Comparison of ENCODE assay signal across 1 cellular context in the genomic region with DNA sequence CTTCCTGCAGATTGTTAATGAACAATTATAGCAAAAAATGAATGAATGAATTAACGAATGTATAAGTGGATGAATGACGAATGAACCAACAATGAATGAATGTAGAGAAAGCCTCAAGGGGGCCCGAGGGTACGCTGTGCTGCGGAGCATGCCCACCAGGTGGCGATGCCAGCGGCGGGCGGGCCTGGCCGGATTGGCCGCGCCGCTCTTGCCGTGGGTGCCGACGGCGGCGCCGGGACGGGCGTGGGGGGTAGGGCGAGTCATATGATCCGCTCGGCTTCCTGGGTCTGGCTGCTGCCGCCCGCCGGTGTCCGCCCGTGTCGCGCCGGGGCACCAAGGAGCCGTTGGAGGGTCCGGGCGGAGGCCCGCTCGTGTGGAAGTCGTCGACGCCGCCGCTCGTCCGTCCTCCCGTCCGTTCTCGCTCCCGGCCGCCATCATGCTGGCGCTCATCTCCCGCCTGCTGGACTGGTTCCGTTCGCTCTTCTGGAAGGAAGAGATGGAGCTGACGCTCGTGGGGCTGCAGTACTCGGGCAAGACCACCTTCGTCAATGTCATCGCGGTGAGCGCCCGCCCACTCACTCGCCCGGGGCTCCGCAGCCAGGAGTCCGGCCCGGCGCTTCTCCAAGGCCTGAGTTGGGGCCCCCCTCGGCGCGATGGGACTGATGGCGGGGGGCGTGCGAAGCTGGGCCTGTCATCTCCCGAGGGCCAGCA.
TF ChIP-seq lines count a peak whose summit lies in the region.

A gene (plus strand): TSS at position 263 of the 711 bp plus-strand sequence. CDS start 174 bp downstream, at position 437.

TF ChIP-seq in HepG2, 621 proteins besides CTCF, POLR2A, EP300 and RAD21 (continued from another document and continues in another):
- TF ChIP-seq ZFP62 (CRISPR knock-in tag; IDR thresholded peaks at IDR 0.05) (peak; percentile 58; the same call in 1 of the 2 replicates), ZNF703 (CRISPR knock-in tag; IDR thresholded peaks at IDR 0.05; ENCODE audit: borderline replicate concordance) (no peak), ZNF10 (CRISPR knock-in tag; IDR thresholded peaks at IDR 0.05; ENCODE audit: borderline replicate concordance, low read depth) (no peak), SSRP1 (CRISPR knock-in tag; IDR thresholded peaks at IDR 0.05) (no peak), ZNF34 (CRISPR knock-in tag; IDR thresholded peaks at IDR 0.05; ENCODE audit: borderline replicate concordance) (no peak), RFXAP (CRISPR knock-in tag; IDR thresholded peaks at IDR 0.05; ENCODE audit: borderline replicate concordance) (peak; percentile 75), ZBTB21 (CRISPR knock-in tag; IDR thresholded peaks at IDR 0.05) (no peak), PLRG1 (conservative IDR thresholded peaks at IDR 0.05) (no peak), HNRNPLL (IDR thresholded peaks at IDR 0.05; ENCODE audit: low read depth, low read length, poor library complexity, severe bottlenecking) (peak; percentile 62), TBX3 (IDR thresholded peaks at IDR 0.05; ENCODE audit: borderline replicate concordance) (no peak; the same call in 1 of the 2 replicates), HES4 (CRISPR knock-in tag; IDR thresholded peaks at IDR 0.05; ENCODE audit: borderline replicate concordance) (peak; percentile 70; the same call in 1 of the 2 replicates), HOXA3 (CRISPR knock-in tag; IDR thresholded peaks at IDR 0.05) (peak; percentile 93), XBP1 (CRISPR knock-in tag; IDR thresholded peaks at IDR 0.05) (no peak), DNMT1 (CRISPR knock-in tag; IDR thresholded peaks at IDR 0.05) (peak; percentile 47; the same call in 1 of the 2 replicates), ZNF460 (CRISPR knock-in tag; IDR thresholded peaks at IDR 0.05; ENCODE audit: borderline replicate concordance) (no peak), MBNL3 (CRISPR knock-in tag; conservative IDR thresholded peaks at IDR 0.05) (no peak), MXI1 (IDR thresholded peaks at IDR 0.05; ENCODE audit: borderline replicate concordance, low read depth, low read length) (peak; percentile 75; the same call in 1 of the 3 replicates), CEBPG (CRISPR knock-in tag; IDR thresholded peaks at IDR 0.05) (peak; percentile 49), FOSL2 (CRISPR knock-in tag; IDR thresholded peaks at IDR 0.05) (peak; percentile 58; the same call in 1 of the 2 replicates), SNRNP70 (IDR thresholded peaks at IDR 0.05; ENCODE audit: low read depth, low read length) (no peak), ZNF331 (CRISPR knock-in tag; IDR thresholded peaks at IDR 0.05) (peak; percentile 90), NFKBIZ (CRISPR knock-in tag; IDR thresholded peaks at IDR 0.05) (no peak), ZFX (CRISPR knock-in tag; IDR thresholded peaks at IDR 0.05; ENCODE audit: low read depth) (peak; percentile 69; the same call in 1 of the 2 replicates), ZNF891 (CRISPR knock-in tag; IDR thresholded peaks at IDR 0.05) (no peak; the same call in 1 of the 2 replicates), IRF2 (CRISPR knock-in tag; IDR thresholded peaks at IDR 0.05) (peak; percentile 91; the same call in 1 of the 2 replicates), ZNF251 (CRISPR knock-in tag; IDR thresholded peaks at IDR 0.05) (no peak), RARA (CRISPR knock-in tag; IDR thresholded peaks at IDR 0.05) (peak; percentile 56; the same call in 1 of the 2 replicates), ZNF777 (CRISPR knock-in tag; IDR thresholded peaks at IDR 0.05) (peak; percentile 50; the same call in 1 of the 2 replicates), ZNF841 (CRISPR knock-in tag; IDR thresholded peaks at IDR 0.05; ENCODE audit: borderline replicate concordance) (no peak), ZMYM3 (CRISPR knock-in tag; IDR thresholded peaks at IDR 0.05) (no peak), HIVEP1 (CRISPR knock-in tag; IDR thresholded peaks at IDR 0.05) (peak; percentile 84), SMYD3 (CRISPR knock-in tag; IDR thresholded peaks at IDR 0.05) (0 out of 2 replicates have a peak, but pooled peaks have one; percentile 53), POLR2G (IDR thresholded peaks at IDR 0.05; ENCODE audit: low read depth, low read length) (peak; percentile 87), RAD51 (IDR thresholded peaks at IDR 0.05; ENCODE audit: borderline replicate concordance) (no peak), ZMYM2 (CRISPR knock-in tag; IDR thresholded peaks at IDR 0.05) (no peak), ZNF20 (CRISPR knock-in tag; IDR thresholded peaks at IDR 0.05) (0 out of 2 replicates have a peak, but pooled peaks have one; percentile 77), NFATC3 (CRISPR knock-in tag; IDR thresholded peaks at IDR 0.05) (no peak), ZNF720 (CRISPR knock-in tag; IDR thresholded peaks at IDR 0.05) (no peak), ZNF768 (CRISPR knock-in tag; IDR thresholded peaks at IDR 0.05) (peak; percentile 16; the same call in 1 of the 2 replicates), ZNF572 (CRISPR knock-in tag; IDR thresholded peaks at IDR 0.05) (no peak), FOSL1 (CRISPR knock-in tag; IDR thresholded peaks at IDR 0.05; ENCODE audit: borderline replicate concordance) (no peak)
- TF ChIP-seq, protein P1, sequence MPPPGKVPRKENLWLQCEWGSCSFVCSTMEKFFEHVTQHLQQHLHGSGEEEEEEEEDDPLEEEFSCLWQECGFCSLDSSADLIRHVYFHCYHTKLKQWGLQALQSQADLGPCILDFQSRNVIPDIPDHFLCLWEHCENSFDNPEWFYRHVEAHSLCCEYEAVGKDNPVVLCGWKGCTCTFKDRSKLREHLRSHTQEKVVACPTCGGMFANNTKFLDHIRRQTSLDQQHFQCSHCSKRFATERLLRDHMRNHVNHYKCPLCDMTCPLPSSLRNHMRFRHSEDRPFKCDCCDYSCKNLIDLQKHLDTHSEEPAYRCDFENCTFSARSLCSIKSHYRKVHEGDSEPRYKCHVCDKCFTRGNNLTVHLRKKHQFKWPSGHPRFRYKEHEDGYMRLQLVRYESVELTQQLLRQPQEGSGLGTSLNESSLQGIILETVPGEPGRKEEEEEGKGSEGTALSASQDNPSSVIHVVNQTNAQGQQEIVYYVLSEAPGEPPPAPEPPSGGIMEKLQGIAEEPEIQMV (CRISPR knock-in tag; IDR thresholded peaks at IDR 0.05; ENCODE audit: low read depth), result no peak; the same call in 1 of the 2 replicates
- TF ChIP-seq, protein P2, sequence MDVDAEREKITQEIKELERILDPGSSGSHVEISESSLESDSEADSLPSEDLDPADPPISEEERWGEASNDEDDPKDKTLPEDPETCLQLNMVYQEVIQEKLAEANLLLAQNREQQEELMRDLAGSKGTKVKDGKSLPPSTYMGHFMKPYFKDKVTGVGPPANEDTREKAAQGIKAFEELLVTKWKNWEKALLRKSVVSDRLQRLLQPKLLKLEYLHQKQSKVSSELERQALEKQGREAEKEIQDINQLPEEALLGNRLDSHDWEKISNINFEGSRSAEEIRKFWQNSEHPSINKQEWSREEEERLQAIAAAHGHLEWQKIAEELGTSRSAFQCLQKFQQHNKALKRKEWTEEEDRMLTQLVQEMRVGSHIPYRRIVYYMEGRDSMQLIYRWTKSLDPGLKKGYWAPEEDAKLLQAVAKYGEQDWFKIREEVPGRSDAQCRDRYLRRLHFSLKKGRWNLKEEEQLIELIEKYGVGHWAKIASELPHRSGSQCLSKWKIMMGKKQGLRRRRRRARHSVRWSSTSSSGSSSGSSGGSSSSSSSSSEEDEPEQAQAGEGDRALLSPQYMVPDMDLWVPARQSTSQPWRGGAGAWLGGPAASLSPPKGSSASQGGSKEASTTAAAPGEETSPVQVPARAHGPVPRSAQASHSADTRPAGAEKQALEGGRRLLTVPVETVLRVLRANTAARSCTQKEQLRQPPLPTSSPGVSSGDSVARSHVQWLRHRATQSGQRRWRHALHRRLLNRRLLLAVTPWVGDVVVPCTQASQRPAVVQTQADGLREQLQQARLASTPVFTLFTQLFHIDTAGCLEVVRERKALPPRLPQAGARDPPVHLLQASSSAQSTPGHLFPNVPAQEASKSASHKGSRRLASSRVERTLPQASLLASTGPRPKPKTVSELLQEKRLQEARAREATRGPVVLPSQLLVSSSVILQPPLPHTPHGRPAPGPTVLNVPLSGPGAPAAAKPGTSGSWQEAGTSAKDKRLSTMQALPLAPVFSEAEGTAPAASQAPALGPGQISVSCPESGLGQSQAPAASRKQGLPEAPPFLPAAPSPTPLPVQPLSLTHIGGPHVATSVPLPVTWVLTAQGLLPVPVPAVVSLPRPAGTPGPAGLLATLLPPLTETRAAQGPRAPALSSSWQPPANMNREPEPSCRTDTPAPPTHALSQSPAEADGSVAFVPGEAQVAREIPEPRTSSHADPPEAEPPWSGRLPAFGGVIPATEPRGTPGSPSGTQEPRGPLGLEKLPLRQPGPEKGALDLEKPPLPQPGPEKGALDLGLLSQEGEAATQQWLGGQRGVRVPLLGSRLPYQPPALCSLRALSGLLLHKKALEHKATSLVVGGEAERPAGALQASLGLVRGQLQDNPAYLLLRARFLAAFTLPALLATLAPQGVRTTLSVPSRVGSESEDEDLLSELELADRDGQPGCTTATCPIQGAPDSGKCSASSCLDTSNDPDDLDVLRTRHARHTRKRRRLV (CRISPR knock-in tag; IDR thresholded peaks at IDR 0.05), result peak; percentile 55; the same call in 1 of the 2 replicates
- TF ChIP-seq, protein P3, sequence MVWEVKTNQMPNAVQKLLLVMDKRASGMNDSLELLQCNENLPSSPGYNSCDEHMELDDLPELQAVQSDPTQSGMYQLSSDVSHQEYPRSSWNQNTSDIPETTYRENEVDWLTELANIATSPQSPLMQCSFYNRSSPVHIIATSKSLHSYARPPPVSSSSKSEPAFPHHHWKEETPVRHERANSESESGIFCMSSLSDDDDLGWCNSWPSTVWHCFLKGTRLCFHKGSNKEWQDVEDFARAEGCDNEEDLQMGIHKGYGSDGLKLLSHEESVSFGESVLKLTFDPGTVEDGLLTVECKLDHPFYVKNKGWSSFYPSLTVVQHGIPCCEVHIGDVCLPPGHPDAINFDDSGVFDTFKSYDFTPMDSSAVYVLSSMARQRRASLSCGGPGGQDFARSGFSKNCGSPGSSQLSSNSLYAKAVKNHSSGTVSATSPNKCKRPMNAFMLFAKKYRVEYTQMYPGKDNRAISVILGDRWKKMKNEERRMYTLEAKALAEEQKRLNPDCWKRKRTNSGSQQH (CRISPR knock-in tag; IDR thresholded peaks at IDR 0.05; ENCODE audit: low read depth), result peak; percentile 87
- TF ChIP-seq, protein P4, sequence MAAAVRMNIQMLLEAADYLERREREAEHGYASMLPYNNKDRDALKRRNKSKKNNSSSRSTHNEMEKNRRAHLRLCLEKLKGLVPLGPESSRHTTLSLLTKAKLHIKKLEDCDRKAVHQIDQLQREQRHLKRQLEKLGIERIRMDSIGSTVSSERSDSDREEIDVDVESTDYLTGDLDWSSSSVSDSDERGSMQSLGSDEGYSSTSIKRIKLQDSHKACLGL (CRISPR knock-in tag; IDR thresholded peaks at IDR 0.05), result peak; percentile 91
- TF ChIP-seq, protein P5, sequence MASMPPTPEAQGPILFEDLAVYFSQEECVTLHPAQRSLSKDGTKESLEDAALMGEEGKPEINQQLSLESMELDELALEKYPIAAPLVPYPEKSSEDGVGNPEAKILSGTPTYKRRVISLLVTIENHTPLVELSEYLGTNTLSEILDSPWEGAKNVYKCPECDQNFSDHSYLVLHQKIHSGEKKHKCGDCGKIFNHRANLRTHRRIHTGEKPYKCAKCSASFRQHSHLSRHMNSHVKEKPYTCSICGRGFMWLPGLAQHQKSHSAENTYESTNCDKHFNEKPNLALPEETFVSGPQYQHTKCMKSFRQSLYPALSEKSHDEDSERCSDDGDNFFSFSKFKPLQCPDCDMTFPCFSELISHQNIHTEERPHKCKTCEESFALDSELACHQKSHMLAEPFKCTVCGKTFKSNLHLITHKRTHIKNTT (CRISPR knock-in tag; IDR thresholded peaks at IDR 0.05), result no peak
- TF ChIP-seq, protein P6, sequence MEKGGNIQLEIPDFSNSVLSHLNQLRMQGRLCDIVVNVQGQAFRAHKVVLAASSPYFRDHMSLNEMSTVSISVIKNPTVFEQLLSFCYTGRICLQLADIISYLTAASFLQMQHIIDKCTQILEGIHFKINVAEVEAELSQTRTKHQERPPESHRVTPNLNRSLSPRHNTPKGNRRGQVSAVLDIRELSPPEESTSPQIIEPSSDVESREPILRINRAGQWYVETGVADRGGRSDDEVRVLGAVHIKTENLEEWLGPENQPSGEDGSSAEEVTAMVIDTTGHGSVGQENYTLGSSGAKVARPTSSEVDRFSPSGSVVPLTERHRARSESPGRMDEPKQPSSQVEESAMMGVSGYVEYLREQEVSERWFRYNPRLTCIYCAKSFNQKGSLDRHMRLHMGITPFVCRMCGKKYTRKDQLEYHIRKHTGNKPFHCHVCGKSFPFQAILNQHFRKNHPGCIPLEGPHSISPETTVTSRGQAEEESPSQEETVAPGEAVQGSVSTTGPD (CRISPR knock-in tag; IDR thresholded peaks at IDR 0.05), result no peak
- TF ChIP-seq, protein P7, sequence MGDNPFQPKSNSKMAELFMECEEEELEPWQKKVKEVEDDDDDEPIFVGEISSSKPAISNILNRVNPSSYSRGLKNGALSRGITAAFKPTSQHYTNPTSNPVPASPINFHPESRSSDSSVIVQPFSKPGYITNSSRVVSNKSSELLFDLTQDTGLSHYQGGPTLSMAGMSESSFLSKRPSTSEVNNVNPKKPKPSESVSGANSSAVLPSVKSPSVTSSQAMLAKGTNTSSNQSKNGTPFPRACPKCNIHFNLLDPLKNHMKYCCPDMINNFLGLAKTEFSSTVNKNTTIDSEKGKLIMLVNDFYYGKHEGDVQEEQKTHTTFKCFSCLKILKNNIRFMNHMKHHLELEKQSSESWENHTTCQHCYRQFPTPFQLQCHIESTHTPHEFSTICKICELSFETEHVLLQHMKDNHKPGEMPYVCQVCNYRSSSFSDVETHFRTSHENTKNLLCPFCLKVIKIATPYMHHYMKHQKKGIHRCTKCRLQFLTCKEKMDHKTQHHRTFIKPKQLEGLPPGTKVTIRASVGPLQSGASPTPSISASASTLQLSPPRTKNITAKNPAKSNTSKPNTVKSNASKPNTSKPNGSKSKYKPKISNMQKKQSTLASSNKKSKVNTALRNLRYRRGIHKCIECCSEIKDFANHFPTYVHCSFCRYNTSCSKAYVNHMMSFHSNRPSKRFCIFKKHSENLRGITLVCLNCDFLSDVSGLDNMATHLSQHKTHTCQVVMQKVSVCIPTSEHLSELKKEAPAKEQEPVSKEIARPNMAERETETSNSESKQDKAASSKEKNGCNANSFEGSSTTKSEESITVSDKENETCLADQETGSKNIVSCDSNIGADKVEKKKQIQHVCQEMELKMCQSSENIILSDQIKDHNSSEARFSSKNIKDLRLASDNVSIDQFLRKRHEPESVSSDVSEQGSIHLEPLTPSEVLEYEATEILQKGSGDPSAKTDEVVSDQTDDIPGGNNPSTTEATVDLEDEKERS (CRISPR knock-in tag; IDR thresholded peaks at IDR 0.05), result no peak
- TF ChIP-seq, protein P8, sequence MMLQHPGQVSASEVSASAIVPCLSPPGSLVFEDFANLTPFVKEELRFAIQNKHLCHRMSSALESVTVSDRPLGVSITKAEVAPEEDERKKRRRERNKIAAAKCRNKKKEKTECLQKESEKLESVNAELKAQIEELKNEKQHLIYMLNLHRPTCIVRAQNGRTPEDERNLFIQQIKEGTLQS (CRISPR knock-in tag; IDR thresholded peaks at IDR 0.05), result peak; percentile 56
